1 cellular context compared by ENCODE assay signal in the genomic region with DNA sequence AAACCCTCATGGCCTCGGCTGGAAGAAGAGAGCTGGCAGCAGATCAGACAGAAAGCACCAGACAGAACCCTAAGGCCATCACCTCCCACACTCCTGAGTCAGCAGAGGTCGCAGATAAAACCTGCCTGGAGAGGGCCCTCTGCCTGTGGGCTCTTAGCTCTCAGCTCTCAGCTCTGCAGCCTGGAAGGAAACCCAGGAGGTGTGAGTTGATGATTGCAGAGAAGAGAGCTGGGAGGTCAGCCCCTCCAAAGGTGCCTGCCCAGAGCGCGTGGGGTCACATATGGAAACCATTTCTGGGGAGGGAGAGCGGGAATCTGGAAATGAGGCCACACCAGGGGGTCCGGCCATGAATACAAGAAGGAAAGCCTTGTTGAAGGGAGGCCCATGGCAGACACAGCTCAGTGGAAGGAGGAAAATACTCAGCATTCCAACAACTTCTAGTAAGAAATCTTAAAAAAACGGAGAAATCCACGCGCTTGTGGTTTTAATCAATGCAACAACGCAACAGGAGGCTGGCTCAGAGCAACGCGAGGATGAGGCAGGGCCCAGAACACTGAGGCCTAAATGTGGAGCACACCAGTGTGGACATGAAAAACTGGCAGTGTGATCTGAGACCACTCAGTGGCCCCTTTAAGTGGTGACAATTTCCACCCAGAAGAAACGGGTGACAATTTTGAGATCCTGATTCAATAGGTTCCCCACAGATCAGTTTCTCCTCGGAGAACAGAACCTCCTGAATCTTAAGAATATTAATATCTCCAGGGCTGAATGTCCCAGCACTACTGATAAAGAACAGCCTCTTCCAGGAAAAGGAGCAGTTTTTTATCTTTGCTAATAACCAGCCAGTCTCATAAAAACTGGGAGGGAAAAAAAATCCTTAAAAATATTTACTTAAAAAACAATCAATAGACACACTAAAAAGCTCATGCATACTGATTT.
A peak's percentile ranks its signal among the peaks of the same experiment; 100 is the strongest.
TF ChIP-seq lines count a peak whose summit lies in the region.

No MANE protein-coding gene starts in this region.

TF ChIP-seq in HepG2, 621 proteins besides CTCF, POLR2A, EP300 and RAD21 (continued from another document):
- TF ChIP-seq, protein P1, sequence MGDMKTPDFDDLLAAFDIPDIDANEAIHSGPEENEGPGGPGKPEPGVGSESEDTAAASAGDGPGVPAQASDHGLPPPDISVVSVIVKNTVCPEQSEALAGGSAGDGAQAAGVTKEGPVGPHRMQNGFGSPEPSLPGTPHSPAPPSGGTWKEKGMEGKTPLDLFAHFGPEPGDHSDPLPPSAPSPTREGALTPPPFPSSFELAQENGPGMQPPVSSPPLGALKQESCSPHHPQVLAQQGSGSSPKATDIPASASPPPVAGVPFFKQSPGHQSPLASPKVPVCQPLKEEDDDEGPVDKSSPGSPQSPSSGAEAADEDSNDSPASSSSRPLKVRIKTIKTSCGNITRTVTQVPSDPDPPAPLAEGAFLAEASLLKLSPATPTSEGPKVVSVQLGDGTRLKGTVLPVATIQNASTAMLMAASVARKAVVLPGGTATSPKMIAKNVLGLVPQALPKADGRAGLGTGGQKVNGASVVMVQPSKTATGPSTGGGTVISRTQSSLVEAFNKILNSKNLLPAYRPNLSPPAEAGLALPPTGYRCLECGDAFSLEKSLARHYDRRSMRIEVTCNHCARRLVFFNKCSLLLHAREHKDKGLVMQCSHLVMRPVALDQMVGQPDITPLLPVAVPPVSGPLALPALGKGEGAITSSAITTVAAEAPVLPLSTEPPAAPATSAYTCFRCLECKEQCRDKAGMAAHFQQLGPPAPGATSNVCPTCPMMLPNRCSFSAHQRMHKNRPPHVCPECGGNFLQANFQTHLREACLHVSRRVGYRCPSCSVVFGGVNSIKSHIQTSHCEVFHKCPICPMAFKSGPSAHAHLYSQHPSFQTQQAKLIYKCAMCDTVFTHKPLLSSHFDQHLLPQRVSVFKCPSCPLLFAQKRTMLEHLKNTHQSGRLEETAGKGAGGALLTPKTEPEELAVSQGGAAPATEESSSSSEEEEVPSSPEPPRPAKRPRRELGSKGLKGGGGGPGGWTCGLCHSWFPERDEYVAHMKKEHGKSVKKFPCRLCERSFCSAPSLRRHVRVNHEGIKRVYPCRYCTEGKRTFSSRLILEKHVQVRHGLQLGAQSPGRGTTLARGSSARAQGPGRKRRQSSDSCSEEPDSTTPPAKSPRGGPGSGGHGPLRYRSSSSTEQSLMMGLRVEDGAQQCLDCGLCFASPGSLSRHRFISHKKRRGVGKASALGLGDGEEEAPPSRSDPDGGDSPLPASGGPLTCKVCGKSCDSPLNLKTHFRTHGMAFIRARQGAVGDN (CRISPR knock-in tag; IDR thresholded peaks at IDR 0.05), result peak; percentile 18; the same call in 1 of the 2 replicates
- no peak for TF ChIP-seq TRIM24 (CRISPR knock-in tag; IDR thresholded peaks at IDR 0.05)
- TF ChIP-seq MAFK (conservative IDR thresholded peaks at IDR 0.05 in 1 of 2, IDR thresholded peaks at IDR 0.05 in 1 of 2; ENCODE audit: low read length in 2 of 2), result peak; percentile 43 to 50; a peak in 3 of 4 replicates
- peak; percentile 42 for TF ChIP-seq MAFF (IDR thresholded peaks at IDR 0.05; ENCODE audit: low read depth, low read length)
TF ChIP-seq in HepG2: peak in this region for 5.
